8 cellular contexts compared by ENCODE assay signal in genomic region chr3:48446425-48447193, GRCh38. TPM values are rescaled to one million over a fixed set of nuclear protein-coding genes. Genes with fewer than 3 reads are reported as not detected.
DNase-seq lines count a peak whose midpoint lies in the region; ATAC-seq, FAIRE-seq and TF ChIP-seq lines count a peak whose summit lies in the region.

ATRIP (plus strand) TSS chr3:48446737; CDS start chr3:48446846, 109 bp downstream.

- peaks cover 18 to 39% of the 10 kb centered on the region in 2 donors for H3K36me3 Mint-ChIP-seq in CD4-positive, alpha-beta memory T cell
- peaks cover 31% of the 10 kb centered on the region for H3K36me3 Mint-ChIP-seq in activated CD8-positive, alpha-beta memory T cell treated with anti-CD3 and anti-CD28 coated beads, Interleukin-2, amount 10 ng/mL, durations not matched to agents 7 days and 5 days

- peak within 1 kb of the TSS; percentile 73 for H4K5ac ChIP-seq in H1 (ENCODE audit: insufficient read length, low read depth, low read length)

- H3K4me2 ChIP-seq in H1 (ENCODE audit: insufficient read depth in 1 of 2, low read depth in 2 of 2, low read length in 2 of 2) = peak within 1 kb of the TSS; percentile 85 to 94

- WGBS in H1 (ENCODE audit: extremely low coverage in 1 of 2, insufficient coverage in 1 of 2, insufficient read length in 1 of 2, insufficient replicate concordance in 2 of 2, low coverage in 1 of 2, low lambda C conversion rate in 2 of 2, missing lambda C conversion rate in 1 of 2), 2 experiments = 3% methylated on average over 82 of the region's 91 CpGs; no CpG with 5 or more reads in 1 of the 2 experiments

- peak within 1 kb of the TSS; percentile 76 to 84 for H3K4me3 ChIP-seq in CD4-positive, alpha-beta memory T cell (ENCODE audit: low read length in 2 of 2)
- H3K4me3 ChIP-seq in NT2/D1 (ENCODE audit: insufficient read length, low read depth) = peak within 1 kb of the TSS; percentile 95
- H3K4me3 ChIP-seq in H1 (ENCODE audit: extremely low read depth in 1 of 4, insufficient read depth in 2 of 4, low read depth in 3 of 4, low read length in 4 of 4) = peak within 1 kb of the TSS; percentile 80 to 98 (median 96)

- H3K79me2 ChIP-seq in H1 (ENCODE audit: control insufficient read depth in 1 of 2, insufficient read depth in 2 of 2, low read length in 2 of 2) = peaks cover 0 to 21% of the 10 kb centered on the region in 2 experiments; a peak in 2 of 4 replicates

- peak within 1 kb of the TSS; percentile 57; the same call in 1 of the 2 replicates for H2BK5ac ChIP-seq in H1 (ENCODE audit: low read depth, low read length)

- no peak within 1 kb of the TSS for H3K23ac ChIP-seq in H1 (ENCODE audit: insufficient read length)

- peak within 1 kb of the TSS; percentile 97 for H3K9ac ChIP-seq in NT2/D1 (ENCODE audit: insufficient read length, low read depth)
- H3K9ac ChIP-seq in H1 (replicated peaks in 1 of 4; ENCODE audit: extremely low read depth in 1 of 4, low read depth in 3 of 4, low read length in 3 of 4) = peak within 1 kb of the TSS; percentile 59 to 82 (median 80)

- H2BK15ac ChIP-seq in H1 (ENCODE audit: low read length) = 0 out of 2 replicates have a peak within 1 kb of the TSS, but pooled peaks have one; percentile 8

- H4K91ac ChIP-seq in H1 (replicated peaks; ENCODE audit: insufficient read length, low read length) = peak within 1 kb of the TSS; percentile 75

- no peak for TF ChIP-seq RAD21 in H1 (IDR thresholded peaks at IDR 0.05 in 1 of 2, conservative IDR thresholded peaks at IDR 0.05 in 1 of 2; ENCODE audit: low read depth in 2 of 2, low read length in 2 of 2)

- no peak within 1 kb of the TSS for H2BK12ac ChIP-seq in H1 (ENCODE audit: low read depth, low read length)

- H3K4me3 Mint-ChIP-seq in CD4-positive, alpha-beta memory T cell = peak within 1 kb of the TSS; percentile 83 to 96 (median 90)
- peak within 1 kb of the TSS; percentile 84 for H3K4me3 Mint-ChIP-seq in activated CD8-positive, alpha-beta memory T cell treated with anti-CD3 and anti-CD28 coated beads, Interleukin-2, amount 10 ng/mL, durations not matched to agents 7 days and 5 days

- H3K14ac ChIP-seq in H1 (ENCODE audit: insufficient read length) = no peak within 1 kb of the TSS

- CTCF ChIA-PET in CD4-positive, alpha-beta memory T cell (lab: Charles Lee; ENCODE audit: partially characterized antibody) = interaction anchor here (1.0 to 5.0 kb wide), 9 partner anchors 7 to 103 kb away, joined by 3 to 87 read pairs (median 3); no protein-coding TSS in a partner anchor
- CTCF ChIA-PET in activated CD8-positive, alpha-beta memory T cell treated with anti-CD3 and anti-CD28 coated beads, Interleukin-2, amount 10 ng/mL, durations not matched to agents 7 days and 5 days (lab: Charles Lee) = interaction anchor here (1.1 to 16.7 kb wide), 7 partner anchors 10 to 112 kb away, joined by 3 to 176 read pairs (median 6); no protein-coding TSS in a partner anchor
- CTCF ChIA-PET in H1 (lab: Charles Lee; ENCODE audit: partially characterized antibody) = interaction anchor here (1.0 to 5.2 kb wide), 8 partner anchors 10 to 102 kb away, joined by 3 to 38 read pairs (median 4); no protein-coding TSS in a partner anchor

- peak within 1 kb of the TSS; percentile 97; the same call in 1 of the 2 replicates for H4K8ac ChIP-seq in H1 (ENCODE audit: extremely low read depth, insufficient read depth, low read length)

- peak within 1 kb of the TSS; percentile 32 for H3K56ac ChIP-seq in H1 (replicated peaks; ENCODE audit: insufficient read length, low read depth, low read length)

- peaks cover 0 to 3% (median 0%) of the 10 kb centered on the region in 8 donors for H3K9me3 Mint-ChIP-seq in CD4-positive, alpha-beta memory T cell
- H3K9me3 Mint-ChIP-seq in activated CD8-positive, alpha-beta memory T cell treated with anti-CD3 and anti-CD28 coated beads, Interleukin-2, amount 10 ng/mL, durations not matched to agents 7 days and 5 days (ENCODE audit: low read depth) = no peaks in the 10 kb centered on the region

- peaks cover 11% of the 10 kb centered on the region for H3K23me2 ChIP-seq in H1 (ENCODE audit: low read depth, low read length)

- H2AK5ac ChIP-seq in H1 (ENCODE audit: low read depth, low read length) = no peak within 1 kb of the TSS; the same call in 1 of the 2 replicates

- no peaks in the 10 kb centered on the region for H3K9me3 ChIP-seq in CD4-positive, alpha-beta memory T cell (ENCODE audit: control insufficient read depth in 1 of 2, low read length in 2 of 2)
- no peaks in the 10 kb centered on the region for H3K9me3 ChIP-seq in NT2/D1 (ENCODE audit: insufficient read depth, low read length)
- no peaks in the 10 kb centered on the region for H3K9me3 ChIP-seq in H1 (ENCODE audit: insufficient read depth in 2 of 2, low read depth in 1 of 2, low read length in 1 of 2)

- DNase-seq in CD4-positive, alpha-beta memory T cell = peak; percentile 79 to 86 (median 82)
- DNase-seq in HK-2 (ENCODE audit: unreplicated experiment) (peak; percentile 85), NT2/D1 (ENCODE audit: low read depth, low spot score) (peak; percentile 83), H1 (ENCODE audit: low read depth in 1 of 2, low spot score in 2 of 2) (peak in 1 of 2 experiments; percentile 95), mesenteric fat pad (ENCODE audit: low spot score) (peak; percentile 98)
- DNase-seq in activated CD8-positive, alpha-beta memory T cell treated with anti-CD3 and anti-CD28 coated beads, Interleukin-2, amount 10 ng/mL, durations not matched to agents 7 days and 5 days = peak; percentile 92
- DNase-seq in stimulated activated CD8-positive, alpha-beta memory T cell treated with anti-CD3 and anti-CD28 coated beads, Interleukin-15, amount 100 ng/mL, for 1 hour (ENCODE audit: low read depth) = peak; percentile 63

- peak within 1 kb of the TSS; percentile 85 for H2AFZ ChIP-seq in H1 (ENCODE audit: low read length)

- peaks cover 0 to 8% of the 10 kb centered on the region in 2 experiments for H4K20me1 ChIP-seq in H1 (replicated peaks in 1 of 2; ENCODE audit: control insufficient read depth in 1 of 2, insufficient read depth in 2 of 2, low read length in 2 of 2)

- H2BK20ac ChIP-seq in H1 (ENCODE audit: low read length) = no peak within 1 kb of the TSS

- TF ChIP-seq CTCF in H1 (IDR thresholded peaks at IDR 0.05; ENCODE audit: control extremely low read depth in 1 of 3, insufficient read depth in 1 of 3, low read depth in 1 of 3, low read length in 3 of 3) = no peak

- H3K27me3 Mint-ChIP-seq in CD4-positive, alpha-beta memory T cell = no peaks in the 10 kb centered on the region
- no peaks in the 10 kb centered on the region for H3K27me3 Mint-ChIP-seq in activated CD8-positive, alpha-beta memory T cell treated with anti-CD3 and anti-CD28 coated beads, Interleukin-2, amount 10 ng/mL, durations not matched to agents 7 days and 5 days

- H3K79me1 ChIP-seq in H1 (ENCODE audit: low read depth, low read length) = peaks cover 4% of the 10 kb centered on the region

- peak within 1 kb of the TSS; percentile 91 to 97 (median 96) for H3K27ac Mint-ChIP-seq in CD4-positive, alpha-beta memory T cell
- peak within 1 kb of the TSS; percentile 92 for H3K27ac Mint-ChIP-seq in activated CD8-positive, alpha-beta memory T cell treated with anti-CD3 and anti-CD28 coated beads, Interleukin-2, amount 10 ng/mL, durations not matched to agents 7 days and 5 days

- no peak within 1 kb of the TSS for H2BK120ac ChIP-seq in H1 (replicated peaks; ENCODE audit: low read depth, low read length)

- H3K4me1 ChIP-seq in CD4-positive, alpha-beta memory T cell (ENCODE audit: insufficient read depth, low read length) = peaks cover 30% of the 10 kb centered on the region
- H3K4me1 ChIP-seq in NT2/D1 (ENCODE audit: insufficient read depth, insufficient read length) = peaks cover 6% of the 10 kb centered on the region
- H3K4me1 ChIP-seq in H1 (replicated peaks in 1 of 4; ENCODE audit: control insufficient read depth in 3 of 4, insufficient read depth in 4 of 4, low read length in 3 of 4) = peaks cover 3 to 15% (median 6%) of the 10 kb centered on the region in 4 experiments; a peak in 5 of 7 replicates

- H3K18ac ChIP-seq in H1 (ENCODE audit: extremely low read depth, low read length) = peak within 1 kb of the TSS; percentile 94

- TF ChIP-seq POLR2A in H1 (IDR thresholded peaks at IDR 0.05; ENCODE audit: control extremely low read depth in 1 of 2, low read depth in 2 of 2, low read length in 2 of 2) = peak; percentile 81 to 97

- H3K4ac ChIP-seq in H1 (replicated peaks; ENCODE audit: insufficient read length, low read depth, low read length) = peak within 1 kb of the TSS; percentile 85

- intact Hi-C loops in CD4-positive, alpha-beta memory T cell (cut with micrococcal nuclease) = loop anchor here (1.0 kb wide), 2 partner anchors 10 to 33 kb away; no protein-coding TSS in a partner anchor

- ATAC-seq in GM19452 (IDR thresholded peaks at IDR 0.05; ENCODE audit: unreplicated experiment) = peak; percentile 86
- ATAC-seq in activated CD8-positive, alpha-beta memory T cell treated with anti-CD3 and anti-CD28 coated beads, Interleukin-2, amount 10 ng/mL, durations not matched to agents 7 days and 5 days = peak; percentile 98

- POLR2A ChIA-PET in CD4-positive, alpha-beta memory T cell (lab: Charles Lee; ENCODE audit: partially characterized antibody) = interaction anchor here (0.6 to 5.4 kb wide), 18 partner anchors 8 to 890 kb away, joined by 3 to 56 read pairs (median 6); partner anchors contain the start of genes CDC25A, PFKFB4 and PLXNB1
- POLR2A ChIA-PET in H1 (lab: Charles Lee; ENCODE audit: partially characterized antibody) = interaction anchor here (0.6 to 10.3 kb wide), 25 partner anchors 11 to 261 kb away, joined by 3 to 233 read pairs (median 4); partner anchors contain the start of genes NME6, PFKFB4, PLXNB1 and SHISA5

- peaks cover 31% of the 10 kb centered on the region for H3K36me3 ChIP-seq in CD4-positive, alpha-beta memory T cell (ENCODE audit: insufficient read depth, low read length)
- peaks cover 62% of the 10 kb centered on the region for H3K36me3 ChIP-seq in NT2/D1 (ENCODE audit: insufficient read depth, insufficient read length, low read length)
- peaks cover 7 to 26% (median 15%) of the 10 kb centered on the region in 4 experiments for H3K36me3 ChIP-seq in H1 (ENCODE audit: control insufficient read depth in 2 of 4, insufficient read depth in 4 of 4, low read length in 3 of 4)

- FAIRE-seq in H1 (lab: Jason Lieb, UNC) = no peak

- H3K27me3 ChIP-seq in CD4-positive, alpha-beta memory T cell (ENCODE audit: insufficient read depth, low read length) = no peaks in the 10 kb centered on the region
- H3K27me3 ChIP-seq in NT2/D1 (ENCODE audit: insufficient read depth, insufficient read length) (no peaks in the 10 kb centered on the region), H1 (replicated peaks in 1 of 4; ENCODE audit: control insufficient read depth in 3 of 4, extremely low read depth in 1 of 4, insufficient read depth in 3 of 4, low read length in 3 of 4) (no peaks in the 10 kb centered on the region)

- peaks cover 22 to 49% (median 37%) of the 10 kb centered on the region in 4 donors for H3K4me1 Mint-ChIP-seq in CD4-positive, alpha-beta memory T cell
- H3K4me1 Mint-ChIP-seq in activated CD8-positive, alpha-beta memory T cell treated with anti-CD3 and anti-CD28 coated beads, Interleukin-2, amount 10 ng/mL, durations not matched to agents 7 days and 5 days = peaks cover 51% of the 10 kb centered on the region

- peak in 1 of 2 experiments; percentile 35; a peak in 1 of 3 replicates for TF ChIP-seq EP300 in H1 (IDR thresholded peaks at IDR 0.05; ENCODE audit: borderline replicate concordance in 1 of 2, low read depth in 2 of 2, low read length in 2 of 2)

- peak within 1 kb of the TSS; percentile 68 for H3K27ac ChIP-seq in CD4-positive, alpha-beta memory T cell (ENCODE audit: low read depth, low read length)
- H3K27ac ChIP-seq in H1 (ENCODE audit: low read depth, low read length) = peak within 1 kb of the TSS; percentile 66

RNA-seq across cellular contexts. Expression of gene ATRIP, which starts in this region (rescaled TPM):
- total RNA-seq in CD4-positive, alpha-beta memory T cell = 10 to 100 TPM; 14.9 to 15.2 TPM
- polyA plus RNA-seq in CD4-positive, alpha-beta memory T cell = 10 to 100 TPM; 11.3 to 15.4 TPM
- 10 to 100 TPM; 20.9 to 21.2 TPM for total RNA-seq in activated CD8-positive, alpha-beta memory T cell treated with anti-CD3 and anti-CD28 coated beads, Interleukin-2, amount 10 ng/mL, durations not matched to agents 7 days and 5 days
- total RNA-seq in H1 (2021; fragmentation: NEBNext Ultra II Directional; extraction: Animal tissue kit (Norgen Biotek cat#: 25700)) = 16.7 and 20.2 TPM in 2 replicates
- 16.6 and 18.5 TPM in 2 replicates for polyA plus RNA-seq in H1 (2011; rRNA removed)
- polyA plus RNA-seq in H1 (2011; cell fraction: cytosol; rRNA removed) = 15.0 TPM
- polyA plus RNA-seq in H1 (2011; cell fraction: nucleus; rRNA removed) = 36.5 TPM
- polyA plus RNA-seq in H1 (2012, experiment 1 of 2) = 12.7 to 14.1 TPM (median 13.8 TPM) in 4 replicates
- 11.0 TPM for polyA plus RNA-seq in H1 (2012, experiment 2 of 2)
- polyA plus RNA-seq in H1 (2013, experiment 1 of 2) = 14.8 TPM
- 12.6 TPM for polyA plus RNA-seq in H1 (2013, experiment 2 of 2)
- 28.6 and 29.3 TPM in 2 replicates for polyA minus RNA-seq in H1 (2011; rRNA and poly(A)+ RNA removed)
- polyA minus RNA-seq in H1 (2011; cell fraction: cytosol; rRNA and poly(A)+ RNA removed) = 10.1 TPM
- polyA minus RNA-seq in H1 (2011; cell fraction: nucleus; rRNA and poly(A)+ RNA removed) = 25.2 TPM
- 7.2 TPM for total RNA-seq in mesenteric fat pad
